Comparison of ENCODE assay signal across 11 cellular contexts in the genomic region with DNA sequence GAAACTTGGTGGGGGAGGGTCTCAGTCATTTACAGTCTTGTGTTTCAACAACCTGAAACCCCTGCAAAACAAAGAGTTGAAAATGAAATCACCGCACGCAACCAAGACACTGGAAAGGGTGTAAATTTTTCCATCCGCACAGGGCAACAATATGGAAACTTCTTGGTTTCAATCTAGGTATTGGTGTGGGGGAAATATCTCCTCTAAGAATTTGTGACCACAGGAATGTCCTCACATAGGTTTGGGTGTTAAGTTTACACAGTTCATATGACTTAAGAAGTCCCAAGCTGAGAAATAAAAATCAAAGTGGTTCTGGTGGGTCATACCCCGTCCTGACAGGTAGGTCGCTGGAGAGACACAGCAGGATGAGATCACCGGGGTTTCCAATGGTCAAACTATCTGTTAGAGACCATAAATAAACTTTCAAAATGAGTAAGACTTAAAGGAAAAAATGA. TPM values are rescaled to one million over a fixed set of nuclear protein-coding genes. Genes with fewer than 3 reads are reported as not detected.
DNase-seq lines count a peak whose midpoint lies in the region; ATAC-seq and TF ChIP-seq lines count a peak whose summit lies in the region.
"Had no signal": no experiment of that assay in that cellular context is flagged by ENCODE, and none has a peak within 500 bp of the region (broad histone marks: within the 10 kb centered on the region; RNA-seq: fewer than 3 reads in every experiment).

No MANE protein-coding gene starts in this region.

- peak overlapping the region; percentile 11 for H3K4me3 ChIP-seq in MM.1S (ENCODE audit: low read length)

- H3K27me3 ChIP-seq in MM.1S (replicated peaks; ENCODE audit: insufficient read depth, low read length): no peaks in the 10 kb centered on the region

- H3K4me1 ChIP-seq in MM.1S (ENCODE audit: low read length): peaks cover 43% of the 10 kb centered on the region

- DNase-seq in Daoy (ENCODE audit: low read depth): peak; percentile 40
- peak; percentile 90 for DNase-seq in MM.1S
- DNase-seq in COLO829 (ENCODE audit: low spot score): no peak
- DNase-seq in NCI-H1105 treated with DMSO at 0.1 percent for 48 hours (lab: John Stamatoyannopoulos, UW): no peak
- DNase-seq in NCI-H1436 treated with DMSO at 0.1 percent for 48 hours (lab: John Stamatoyannopoulos, UW): no peak
- DNase-seq in HPDE6-E6E7 (ENCODE audit: extremely low spot score): no peak
- DNase-seq: glutamatergic neuron, NCI-H226 had no signal

- H4K20me1 ChIP-seq in MM.1S (ENCODE audit: insufficient read depth, low read length): no peaks in the 10 kb centered on the region

- peaks cover 21% of the 10 kb centered on the region for H3F3A ChIP-seq in MM.1S (ENCODE audit: insufficient read depth, low read length)

- TF ChIP-seq CTCF in MM.1S (IDR thresholded peaks at IDR 0.05; ENCODE audit: low read length): peak; percentile 41

- peak overlapping the region; percentile 54 for H3K4me2 ChIP-seq in MM.1S (ENCODE audit: low read depth, low read length)

- ATAC-seq in GM18907 (IDR thresholded peaks at IDR 0.05; ENCODE audit: unreplicated experiment): peak; percentile 86
- ATAC-seq in HG02678 (IDR thresholded peaks at IDR 0.05; ENCODE audit: unreplicated experiment): peak; percentile 80

- H2AFZ ChIP-seq in MM.1S (ENCODE audit: low read length): peak overlapping the region; percentile 4; the same call in 1 of the 2 replicates

- no peaks in the 10 kb centered on the region for H3K9me2 ChIP-seq in MM.1S (replicated peaks; ENCODE audit: insufficient read depth, low read length)

- H3K79me2 ChIP-seq in MM.1S (ENCODE audit: low read length): no peaks in the 10 kb centered on the region

- H3K36me3 ChIP-seq in MM.1S (replicated peaks; ENCODE audit: insufficient read depth, low read length): no peaks in the 10 kb centered on the region

- peak overlapping the region; percentile 85 for H3K27ac ChIP-seq in MM.1S (ENCODE audit: low read length)
- H3K27ac ChIP-seq: C4-2B had no signal

- H3K9me3 ChIP-seq in MM.1S (replicated peaks; ENCODE audit: insufficient read depth, low read length): no peaks in the 10 kb centered on the region

- peak overlapping the region; percentile 43; the same call in 1 of the 2 replicates for H3K9ac ChIP-seq in MM.1S (ENCODE audit: low read length)

RNA-seq across cellular contexts. Expression of gene PIP5K1B, which starts 51.9 kb away (rescaled TPM):
- 0.09 and 0.57 TPM in 2 replicates for total RNA-seq in Daoy (2014; rRNA removed; shearing (Covaris generic))

Comparison
In these comparisons a context has a peak if more than half of its experiments do, and no peak if none do; other contexts are left out.
1. DNase-seq: peak in Daoy (single experiment) and MM.1S (single experiment); none in COLO829 (single experiment), NCI-H1105 treated with DMSO at 0.1 percent for 48 hours (single experiment), NCI-H1436 treated with DMSO at 0.1 percent for 48 hours (single experiment) and HPDE6-E6E7 (single experiment).